In genomic region chrX:68177542-68177941, GRCh38 we compare ENCODE assay signal across 1 cellular context.
TF ChIP-seq lines count a peak whose summit lies in the region.

No MANE protein-coding gene starts in this region.

TF ChIP-seq in A549, 52 proteins besides CTCF, POLR2A, EP300 and RAD21 (continued from another document):
- no peak for TF ChIP-seq REST (IDR thresholded peaks at IDR 0.05)
- no peak for TF ChIP-seq CHD4 (IDR thresholded peaks at IDR 0.05; ENCODE audit: borderline replicate concordance)
- TF ChIP-seq GATA3 (IDR thresholded peaks at IDR 0.05; ENCODE audit: borderline replicate concordance), result no peak
- TF ChIP-seq HEYL (CRISPR knock-in tag; IDR thresholded peaks at IDR 0.05), result no peak
- TF ChIP-seq JUN (IDR thresholded peaks at IDR 0.05), result no peak
- TF ChIP-seq NPAS2 (CRISPR knock-in tag; IDR thresholded peaks at IDR 0.05; ENCODE audit: borderline replicate concordance), result no peak
